ENCODE assay signal across 10 cellular contexts in the genomic region with DNA sequence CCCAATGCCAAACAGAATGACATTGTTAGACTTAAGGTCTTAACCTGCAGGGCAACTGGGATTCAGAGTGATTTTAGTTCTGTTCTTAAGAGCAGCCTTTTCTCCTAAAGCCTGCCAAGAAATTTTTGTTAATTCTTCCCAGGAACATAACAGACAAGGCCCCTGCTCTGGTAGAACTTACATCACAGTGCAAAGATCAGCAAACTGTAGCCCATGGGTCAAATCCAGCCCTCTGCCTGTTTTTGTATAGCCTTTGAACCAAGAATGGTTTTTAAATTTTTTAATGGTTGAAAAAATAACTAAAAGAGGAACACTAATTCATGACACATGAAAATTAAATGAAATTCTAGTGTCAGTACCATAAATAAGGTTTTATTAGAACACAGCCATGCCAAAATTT. TPM values are rescaled to one million over a fixed set of nuclear protein-coding genes. Genes with fewer than 3 reads are reported as not detected.
"Had no signal": no experiment of that assay in that cellular context is flagged by ENCODE, and none has a peak within 500 bp of the region (broad histone marks: within the 10 kb centered on the region; RNA-seq: fewer than 3 reads in every experiment).

No MANE protein-coding gene starts in this region.

- H2AFZ ChIP-seq: GM23248 had no signal

- H3K9ac ChIP-seq: GM23248 had no signal

- H3K4me3 ChIP-seq: GM23248, HAP-1 had no signal

- H3K27ac ChIP-seq: GM23248 had no signal

- H3K9me3 Mint-ChIP-seq: HFFc6, IgD-negative memory B cell had no signal

- H3K27ac Mint-ChIP-seq: HFFc6, IgD-negative memory B cell had no signal

- ATAC-seq: HCT116 had no signal

- H3K36me3 ChIP-seq: HAP-1 had no signal

- DNase-seq: GM23248, GOT3, H7, HFFc6, Kasumi-1, KG1 had no signal

- H3K27me3 Mint-ChIP-seq: IgD-negative memory B cell had no signal

- H3K4me3 Mint-ChIP-seq: HFFc6, IgD-negative memory B cell had no signal

- H3K36me3 Mint-ChIP-seq: IgD-negative memory B cell had no signal

- FAIRE-seq: HTR-8/SVneo had no signal

RNA-seq across cellular contexts. Expression of a gene that starts 38.8 kb away (rescaled TPM):
- polyA plus RNA-seq: IgD-negative memory B cell had no signal
